2 cellular contexts compared by ENCODE assay signal in the genomic region with DNA sequence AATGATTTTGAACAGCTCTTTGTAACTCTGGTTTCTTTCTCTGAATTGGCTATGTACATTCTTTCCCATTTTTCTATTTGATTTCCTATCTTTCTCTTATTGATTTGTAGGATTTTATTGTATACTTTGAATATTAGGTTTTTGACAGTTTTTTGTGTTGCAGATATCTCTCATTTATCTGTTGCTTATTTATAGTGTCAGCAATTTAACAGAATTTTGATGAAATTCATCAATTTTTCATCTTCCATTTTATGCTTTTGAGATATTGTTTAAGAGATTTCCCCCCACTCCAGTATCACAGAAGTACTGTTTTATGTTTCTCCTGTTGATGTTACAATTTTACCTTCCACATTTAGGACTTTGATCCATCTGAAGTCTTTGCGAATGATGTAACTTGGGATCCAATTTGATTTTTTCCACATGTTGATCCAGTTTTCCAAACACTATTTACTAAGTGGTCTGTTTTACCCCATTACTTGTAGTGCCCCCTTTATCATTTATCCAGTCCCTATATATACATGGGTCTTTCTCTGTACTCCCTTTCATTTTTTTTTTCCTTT.
TF ChIP-seq lines count a peak whose summit lies in the region.

No MANE protein-coding gene starts in this region.

TF ChIP-seq in IMR-90, 13 proteins besides CTCF, POLR2A, EP300 and RAD21:
- TF ChIP-seq BHLHE40 (IDR thresholded peaks at IDR 0.05; ENCODE audit: low read depth, low read length) (no peak), MAFK (IDR thresholded peaks at IDR 0.05; ENCODE audit: low read depth, low read length) (peak; percentile 47; the same call in 1 of the 2 replicates), MAZ (IDR thresholded peaks at IDR 0.05; ENCODE audit: borderline replicate concordance, low read depth, low read length) (no peak), NFE2L2 (IDR thresholded peaks at IDR 0.05; ENCODE audit: low read depth, low read length) (no peak), USF2 (IDR thresholded peaks at IDR 0.05; ENCODE audit: low read depth, low read length) (no peak), SMC3 (IDR thresholded peaks at IDR 0.05; ENCODE audit: low read depth, low read length) (no peak)
- TF ChIP-seq, protein P1, sequence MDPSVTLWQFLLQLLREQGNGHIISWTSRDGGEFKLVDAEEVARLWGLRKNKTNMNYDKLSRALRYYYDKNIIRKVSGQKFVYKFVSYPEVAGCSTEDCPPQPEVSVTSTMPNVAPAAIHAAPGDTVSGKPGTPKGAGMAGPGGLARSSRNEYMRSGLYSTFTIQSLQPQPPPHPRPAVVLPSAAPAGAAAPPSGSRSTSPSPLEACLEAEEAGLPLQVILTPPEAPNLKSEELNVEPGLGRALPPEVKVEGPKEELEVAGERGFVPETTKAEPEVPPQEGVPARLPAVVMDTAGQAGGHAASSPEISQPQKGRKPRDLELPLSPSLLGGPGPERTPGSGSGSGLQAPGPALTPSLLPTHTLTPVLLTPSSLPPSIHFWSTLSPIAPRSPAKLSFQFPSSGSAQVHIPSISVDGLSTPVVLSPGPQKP (IDR thresholded peaks at IDR 0.05; ENCODE audit: borderline replicate concordance, low read depth, low read length) = no peak

TF ChIP-seq in K562, 482 proteins besides CTCF, POLR2A, EP300 and RAD21:
- no peak for TF ChIP-seq GTF2B (IDR thresholded peaks at IDR 0.05; ENCODE audit: extremely low read depth, insufficient read length)
- peak; percentile 89 for TF ChIP-seq ZNF316 (IDR thresholded peaks at IDR 0.05)
- TF ChIP-seq C11orf30 (IDR thresholded peaks at IDR 0.05; ENCODE audit: low read depth) = peak; percentile 66
- peak; percentile 48 for TF ChIP-seq MAFG (tag; conservative IDR thresholded peaks at IDR 0.05)
